Comparison of ENCODE assay signal across 9 cellular contexts in the genomic region with DNA sequence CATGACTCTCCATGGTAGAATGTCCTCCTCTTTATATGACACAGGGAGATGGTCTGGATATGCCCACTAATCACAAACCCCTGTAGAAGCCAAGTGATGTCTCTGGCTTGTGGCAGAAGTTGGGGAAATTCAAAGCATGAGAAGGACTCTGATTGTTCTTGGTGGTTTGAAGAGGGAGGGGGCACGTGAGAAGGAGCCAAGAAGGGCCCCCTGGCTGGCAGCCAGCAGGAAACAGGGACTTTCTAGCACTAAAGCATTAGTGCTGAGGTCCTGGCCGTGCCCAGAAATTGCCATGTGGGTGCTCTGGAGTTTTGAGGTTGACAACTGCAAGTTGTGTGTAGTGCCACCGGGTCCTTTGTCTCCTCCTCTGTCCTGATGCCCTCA.
A peak's percentile ranks its signal among the peaks of the same experiment; 100 is the strongest.
DNase-seq lines count a peak whose midpoint lies in the region; ATAC-seq and TF ChIP-seq lines count a peak whose summit lies in the region.
"Had no signal": no experiment of that assay in that cellular context is flagged by ENCODE, and none has a peak within 500 bp of the region (broad histone marks: within the 10 kb centered on the region; RNA-seq: fewer than 3 reads in every experiment).

No MANE protein-coding gene starts in this region.

- H3K27ac Mint-ChIP-seq in activated T-cell treated with anti-CD3 and anti-CD28 coated beads, Interleukin-2, amount 50 U/mL, for 24 hours, result peak overlapping the region; percentile 30

- TF ChIP-seq POLR2A in tibial nerve (IDR thresholded peaks at IDR 0.05), result no peak

- H3K4me3 ChIP-seq in aorta (ENCODE audit: low read length in 2 of 2) (no peak overlapping the region), tibial nerve (no peak overlapping the region), OCI-LY7 (ENCODE audit: low read depth, low read length, poor library complexity, severe bottlenecking) (no peak overlapping the region)

- CTCF ChIA-PET in OCI-LY7 (lab: Charles Lee; ENCODE audit: unreplicated experiment), result no interaction called here

- H3K4me2 ChIP-seq in OCI-LY7 (ENCODE audit: low read length), result no peak overlapping the region

- no peaks in the 10 kb centered on the region for H3K27me3 ChIP-seq in aorta (ENCODE audit: control insufficient read depth in 1 of 2, insufficient read depth in 2 of 2, low read length in 1 of 2)
- no peaks in the 10 kb centered on the region for H3K27me3 ChIP-seq in tibial nerve

- H3K27ac ChIP-seq in aorta (ENCODE audit: low read depth in 1 of 2, low read length in 2 of 2) (peak overlapping the region; percentile 57 to 86), tibial nerve (no peak overlapping the region), OCI-LY7 (ENCODE audit: low read depth, low read length, poor library complexity, severe bottlenecking) (no peak overlapping the region)

- POLR2A ChIA-PET in OCI-LY7 (lab: Charles Lee), result no interaction called here

- H3K4me3 Mint-ChIP-seq in activated T-cell treated with anti-CD3 and anti-CD28 coated beads, Interleukin-2, amount 50 U/mL, for 24 hours, result no peak overlapping the region

- no peaks in the 10 kb centered on the region for H3K9me2 ChIP-seq in OCI-LY7 (ENCODE audit: insufficient read depth, low read length)

- H3K36me3 Mint-ChIP-seq in activated T-cell treated with anti-CD3 and anti-CD28 coated beads, Interleukin-2, amount 50 U/mL, for 24 hours (ENCODE audit: low read depth), result no peaks in the 10 kb centered on the region

- H3K9me3 ChIP-seq in aorta (ENCODE audit: control insufficient read depth, low read length), result no peaks in the 10 kb centered on the region
- no peaks in the 10 kb centered on the region for H3K9me3 ChIP-seq in tibial nerve
- no peaks in the 10 kb centered on the region for H3K9me3 ChIP-seq in OCI-LY7 (ENCODE audit: low read length)

- WGBS in aorta, 2 donors, result 4 to 5% methylated on average over 3 of the region's 3 CpGs
- 13 to 19% methylated on average over 3 of the region's 3 CpGs for WGBS in tibial nerve, 2 donors

- BruUV-seq in OCI-LY7 (replicated peaks; lab: Mats Ljungman, UMichigan), result no TSS peak

- no peaks in the 10 kb centered on the region for H4K20me1 ChIP-seq in OCI-LY7 (ENCODE audit: insufficient read depth, low read length)

- no peaks in the 10 kb centered on the region for H3K79me2 ChIP-seq in OCI-LY7 (ENCODE audit: insufficient read depth, low read depth, low read length)

- no peak for TF ChIP-seq EP300 in tibial nerve (IDR thresholded peaks at IDR 0.05)

- peak in 5 of 6 experiments; percentile 50 to 60 (median 54) for DNase-seq in stimulated activated naive CD4-positive, alpha-beta T cell (lab: John Stamatoyannopoulos, UW)
- DNase-seq in stimulated activated naive CD4-positive, alpha-beta T cell treated with Interleukin-2 at 50 U/mL for 16 hours (lab: John Stamatoyannopoulos, UW), result no peak
- DNase-seq in activated T-cell treated with anti-CD3 and anti-CD28 coated beads, Interleukin-2, amount 50 U/mL, for 24 hours, result no peak
- DNase-seq in glomerular visceral epithelial cell (ENCODE audit: extremely low spot score) (peak; percentile 47), aorta (no peak), tibial nerve (ENCODE audit: low spot score in 2 of 2) (no peak), OCI-LY7 (ENCODE audit: low spot score) (no peak)

- TF ChIP-seq CTCF in tibial nerve (IDR thresholded peaks at IDR 0.05) (no peak), OCI-LY7 (conservative IDR thresholded peaks at IDR 0.05; ENCODE audit: low read length) (no peak)

- H3K27me3 Mint-ChIP-seq in activated T-cell treated with anti-CD3 and anti-CD28 coated beads, Interleukin-2, amount 50 U/mL, for 24 hours, result no peaks in the 10 kb centered on the region

- H3K36me3 ChIP-seq in aorta (ENCODE audit: control insufficient read depth in 1 of 2, insufficient read depth in 2 of 2, low read length in 1 of 2) (no peaks in the 10 kb centered on the region), tibial nerve (peaks cover 0 to 1% (median 0%) of the 10 kb centered on the region in 3 donors), OCI-LY7 (ENCODE audit: insufficient read depth, low read length) (no peaks in the 10 kb centered on the region)

- no peak for ATAC-seq in aorta (ENCODE audit: low FRiP score)
- ATAC-seq in GM21526 (IDR thresholded peaks at IDR 0.05; ENCODE audit: low FRiP score, unreplicated experiment), result no peak
- ATAC-seq: sciatic nerve had no signal

- intact Hi-C loops in aorta (cut with DNase I) (no loop called here), OCI-LY7 (cut with micrococcal nuclease; ENCODE audit: unreplicated experiment) (no loop called here)

- H3K4me1 ChIP-seq in aorta (ENCODE audit: control insufficient read depth in 1 of 2, insufficient read depth in 2 of 2, low read length in 2 of 2) (peaks cover 2 to 3% of the 10 kb centered on the region in 2 donors), tibial nerve (peaks cover 0 to 11% (median 0%) of the 10 kb centered on the region in 4 donors), OCI-LY7 (ENCODE audit: insufficient read depth, low read length, poor library complexity, severe bottlenecking) (no peaks in the 10 kb centered on the region)

- H3K9me3 Mint-ChIP-seq in activated T-cell treated with anti-CD3 and anti-CD28 coated beads, Interleukin-2, amount 50 U/mL, for 24 hours, result no peaks in the 10 kb centered on the region

- H2AFZ ChIP-seq in OCI-LY7 (ENCODE audit: low read length), result no peak overlapping the region

- peaks cover 69% of the 10 kb centered on the region for H3K4me1 Mint-ChIP-seq in activated T-cell treated with anti-CD3 and anti-CD28 coated beads, Interleukin-2, amount 50 U/mL, for 24 hours (ENCODE audit: low read depth)

Comparison
In these comparisons a context has a peak if more than half of its experiments do, and no peak if none do; other contexts are left out.
1. DNase-seq: peak in stimulated activated naive CD4-positive, alpha-beta T cell (5 of 6) and glomerular visceral epithelial cell (single experiment); none in stimulated activated naive CD4-positive, alpha-beta T cell treated with Interleukin-2 at 50 U/mL for 16 hours (single experiment), activated T-cell treated with anti-CD3 and anti-CD28 coated beads, Interleukin-2, amount 50 U/mL, for 24 hours (single experiment), aorta (0 of 2), tibial nerve (0 of 2) and OCI-LY7 (single experiment).
2. H3K27ac ChIP-seq: peak in aorta (2 of 2); none in tibial nerve (0 of 4) and OCI-LY7 (single experiment).